ENCODE assay signal across 15 cellular contexts in the genomic region with DNA sequence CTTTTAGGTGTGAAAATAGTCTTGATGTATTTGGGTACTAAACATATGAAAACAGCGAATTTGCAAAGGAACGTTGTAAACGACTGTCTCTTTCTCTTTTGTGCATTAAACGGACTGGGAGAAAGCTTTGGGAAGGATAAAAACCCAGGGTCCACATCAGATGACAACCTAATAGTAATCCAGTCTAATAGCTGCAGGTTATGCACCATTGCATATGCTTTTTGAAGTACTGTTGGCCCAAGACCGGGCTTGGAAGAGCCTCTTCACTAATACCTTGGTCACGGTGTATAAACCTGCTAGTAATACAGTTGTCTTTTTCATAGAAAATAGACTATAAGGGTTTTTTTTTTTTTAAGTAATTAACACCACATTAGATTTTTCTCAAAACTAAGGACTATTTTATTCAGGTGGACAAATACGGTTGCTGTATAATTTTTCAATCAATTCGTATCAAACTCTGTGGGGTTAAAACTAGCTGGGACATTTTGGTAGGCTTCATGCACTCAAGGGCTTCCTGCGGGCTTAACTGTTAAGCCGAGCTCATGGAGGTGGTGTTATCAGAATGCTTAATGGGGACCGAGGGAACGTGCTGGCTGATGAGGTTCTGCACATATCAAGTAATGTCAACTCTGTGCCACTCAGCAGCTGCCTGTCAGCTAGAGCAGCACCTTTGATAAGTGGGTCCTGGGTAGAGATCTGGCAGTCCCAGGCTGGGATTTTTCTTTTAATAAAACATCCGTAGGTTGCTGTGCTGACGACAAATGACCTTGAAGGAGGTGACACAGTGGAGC. TPM values are rescaled to one million over a fixed set of nuclear protein-coding genes. Genes with fewer than 3 reads are reported as not detected.
DNase-seq lines count a peak whose midpoint lies in the region; ATAC-seq and TF ChIP-seq lines count a peak whose summit lies in the region.
"Had no signal": no experiment of that assay in that cellular context is flagged by ENCODE, and none has a peak within 500 bp of the region (broad histone marks: within the 10 kb centered on the region; RNA-seq: fewer than 3 reads in every experiment).

No MANE protein-coding gene starts in this region.

- 2 to 5% methylated on average over 14 of the region's 14 CpGs for WGBS in GM23248 (ENCODE audit: low coverage in 1 of 2, low lambda C conversion rate in 2 of 2, missing lambda C conversion rate in 2 of 2), 2 experiments

- H3K4me1 Mint-ChIP-seq in T-helper 17 cell: peaks cover 7% of the 10 kb centered on the region

- in situ Hi-C loops in GM23248 (cut with MboI): no loop called here

- DNase-seq in T-helper 17 cell: no peak
- peak; percentile 50 for DNase-seq in left ventricle myocardium inferior
- DNase-seq in retina: peak; percentile 25
- no peak for DNase-seq in GOT3 (lab: John Stamatoyannopoulos, UW)
- no peak for DNase-seq in GM23248
- no peak for DNase-seq in NCI-H187 (lab: John Stamatoyannopoulos, UW)
- DNase-seq: CD4-positive, CD25-positive, alpha-beta regulatory T cell; erythroblast; NK-92 treated with Interleukin-12 subunit alpha and Interleukin-12 subunit beta, amount 100 ng/mL, for 24 hours; stomach had no signal

- H3K36me3 ChIP-seq in HUES48 (ENCODE audit: control insufficient read depth, insufficient read depth, low read length) (no peaks in the 10 kb centered on the region), left ventricle myocardium inferior (no peaks in the 10 kb centered on the region), GM23248 (ENCODE audit: low read depth) (no peaks in the 10 kb centered on the region)
- H3K36me3 ChIP-seq: breast epithelium, stomach had no signal

- no peaks in the 10 kb centered on the region for H3K9me3 ChIP-seq in HUES48 (ENCODE audit: control insufficient read depth, insufficient read depth, low read length)
- no peaks in the 10 kb centered on the region for H3K9me3 ChIP-seq in T-helper 17 cell (ENCODE audit: control insufficient read depth, low read length, poor library complexity, severe bottlenecking)
- H3K9me3 ChIP-seq in left ventricle myocardium inferior (replicated peaks): no peaks in the 10 kb centered on the region
- H3K9me3 ChIP-seq in GM23248 (ENCODE audit: low read depth): no peaks in the 10 kb centered on the region
- H3K9me3 ChIP-seq: breast epithelium, stomach had no signal

- no peaks in the 10 kb centered on the region for H4K20me1 ChIP-seq in GM23248 (ENCODE audit: insufficient read depth)

- H3K36me3 Mint-ChIP-seq in T-helper 17 cell (ENCODE audit: low read depth): peaks cover 6% of the 10 kb centered on the region
- H3K36me3 Mint-ChIP-seq: CD4-positive, CD25-positive, alpha-beta regulatory T cell had no signal

- no peak overlapping the region for H3K27ac ChIP-seq in HUES48 (ENCODE audit: low read depth, low read length)
- peak overlapping the region; percentile 99 for H3K27ac ChIP-seq in left ventricle myocardium inferior (replicated peaks)
- no peak overlapping the region for H3K27ac ChIP-seq in GM23248
- H3K27ac ChIP-seq: breast epithelium had no signal

- no peak overlapping the region for H3K27ac Mint-ChIP-seq in T-helper 17 cell
- H3K27ac Mint-ChIP-seq: activated CD4-positive, alpha-beta T cell treated with anti-CD3 and anti-CD28 coated beads for 36 hours; CD4-positive, CD25-positive, alpha-beta regulatory T cell had no signal

- no peaks in the 10 kb centered on the region for H3F3A ChIP-seq in GM23248 (ENCODE audit: insufficient read depth)

- no peak overlapping the region for H3K9ac ChIP-seq in HUES48 (ENCODE audit: low read depth, low read length)
- H3K9ac ChIP-seq in GM23248: no peak overlapping the region

- no peaks in the 10 kb centered on the region for H3K79me2 ChIP-seq in GM23248 (ENCODE audit: insufficient read depth)

- H2AFZ ChIP-seq in GM23248: no peak overlapping the region

- intact Hi-C loops in left ventricle myocardium inferior (cut with micrococcal nuclease): no loop called here

- H3K4me1 ChIP-seq in HUES48 (ENCODE audit: control insufficient read depth, insufficient read depth, low read length) (peaks cover 49% of the 10 kb centered on the region), left ventricle myocardium inferior (peaks cover 32% of the 10 kb centered on the region), GM23248 (ENCODE audit: insufficient read depth) (no peaks in the 10 kb centered on the region)

- H3K27me3 Mint-ChIP-seq in T-helper 17 cell: peaks cover 29% of the 10 kb centered on the region

- H3K4me3 Mint-ChIP-seq in T-helper 17 cell: peak overlapping the region; percentile 54
- H3K4me3 Mint-ChIP-seq: activated CD4-positive, alpha-beta T cell treated with anti-CD3 and anti-CD28 coated beads for 36 hours had no signal

- no peak for TF ChIP-seq CTCF in left ventricle myocardium inferior (IDR thresholded peaks at IDR 0.05; ENCODE audit: borderline replicate concordance)

- no peak overlapping the region for H3K4me2 ChIP-seq in GM23248 (ENCODE audit: unreplicated experiment)

- H3K4me3 ChIP-seq in HUES48 (ENCODE audit: low read depth, low read length) (peak overlapping the region; percentile 72), left ventricle myocardium inferior (peak overlapping the region; percentile 77), GM23248 (no peak overlapping the region)

- ATAC-seq in T-helper 17 cell: no peak
- ATAC-seq: activated CD4-positive, alpha-beta T cell treated with anti-CD3 and anti-CD28 coated beads for 36 hours had no signal

- H3K9me2 ChIP-seq in GM23248 (ENCODE audit: insufficient read depth): no peaks in the 10 kb centered on the region

- H3K27me3 ChIP-seq in HUES48 (ENCODE audit: control insufficient read depth, insufficient read depth, low read length) (peaks cover 40% of the 10 kb centered on the region), left ventricle myocardium inferior (ENCODE audit: low read depth) (peaks cover 47% of the 10 kb centered on the region), GM23248 (replicated peaks; ENCODE audit: insufficient read depth) (peaks cover 34% of the 10 kb centered on the region)

RNA-seq across cellular contexts. Expression of a gene that starts 2.1 kb away (rescaled TPM):
- total RNA-seq in T-helper 17 cell: under 1 TPM; 0.05 to 0.39 TPM
- 783 TPM for total RNA-seq in left ventricle myocardium inferior
- not detected in 2 replicates for total RNA-seq in GM23248 (2014; rRNA removed; shearing (Covaris generic))
- polyA plus RNA-seq in GM23248 (2016; fragmentation: Nextera tagmentation; extraction: Ambion mirVana): not detected in 2 replicates

RNA-seq across cellular contexts. Expression of a gene that starts 39.8 kb away (rescaled TPM):
- not detected for total RNA-seq in T-helper 17 cell
- not detected for total RNA-seq in left ventricle myocardium inferior
- total RNA-seq in GM23248 (2014; rRNA removed; shearing (Covaris generic)): not detected in 2 replicates
- not detected in 2 replicates for polyA plus RNA-seq in GM23248 (2016; fragmentation: Nextera tagmentation; extraction: Ambion mirVana)
- total RNA-seq: activated CD4-positive, alpha-beta T cell treated with anti-CD3 and anti-CD28 coated beads for 36 hours; breast epithelium; CD4-positive, CD25-positive, alpha-beta regulatory T cell; MCF 10A; renal cortical epithelial cell; stomach had no signal
- polyA plus RNA-seq: CD4-positive, CD25-positive, alpha-beta regulatory T cell; stomach had no signal

Comparison
In these comparisons a context has a peak if more than half of its experiments do, and no peak if none do; other contexts are left out.
1. DNase-seq: peak in left ventricle myocardium inferior (single experiment) and retina (single experiment); none in T-helper 17 cell (0 of 3), GOT3 (single experiment), GM23248 (single experiment) and NCI-H187 (0 of 2).
2. RNA of a gene that starts 2.1 kb away (total RNA-seq): 783 TPM in left ventricle myocardium inferior (single experiment); 0.05 to 0.39 TPM in T-helper 17 cell and not detected in GM23248; every median in the first group is over 100 times any median in the second.